Comparison of ENCODE assay signal across 18 cellular contexts in the genomic region with DNA sequence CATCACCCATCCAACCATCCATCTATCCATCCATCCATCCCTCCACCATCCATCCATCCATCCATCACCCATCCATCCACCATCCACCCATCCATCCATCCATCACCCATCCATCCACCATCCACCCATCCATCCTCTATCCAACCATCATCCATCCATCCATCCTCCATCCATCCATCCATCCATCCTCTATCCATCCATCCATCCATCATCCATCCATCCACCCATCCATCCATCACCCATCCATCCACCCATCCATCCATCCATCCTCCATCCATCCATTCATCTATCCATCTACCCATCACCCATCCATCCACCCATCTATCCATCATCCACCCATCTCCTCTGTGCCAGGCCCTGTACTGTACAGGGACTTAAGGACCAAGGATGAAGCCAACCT.
A peak's percentile ranks its signal among the peaks of the same experiment; 100 is the strongest.
DNase-seq lines count a peak whose midpoint lies in the region; ATAC-seq, FAIRE-seq and TF ChIP-seq lines count a peak whose summit lies in the region.
"Had no signal": no experiment of that assay in that cellular context is flagged by ENCODE, and none has a peak within 500 bp of the region (broad histone marks: within the 10 kb centered on the region; RNA-seq: fewer than 3 reads in every experiment).

No MANE protein-coding gene starts in this region.

- peaks cover 23% of the 10 kb centered on the region for H3K27me3 Mint-ChIP-seq in nephron (ENCODE audit: low read depth)

- H3K36me3 Mint-ChIP-seq in nephron (ENCODE audit: low read depth) = no peaks in the 10 kb centered on the region
- H3K36me3 Mint-ChIP-seq: CD4-positive, alpha-beta memory T cell had no signal

- no peaks in the 10 kb centered on the region; a peak in 1 of 5 replicates for H3K4me1 ChIP-seq in K562 (replicated peaks in 1 of 2; ENCODE audit: control insufficient read depth in 2 of 2, insufficient read depth in 2 of 2, low read length in 2 of 2)

- peak overlapping the region in 2 of 3 experiments; percentile 76 to 81 for H3K27ac Mint-ChIP-seq in nephron
- H3K27ac Mint-ChIP-seq: CD4-positive, alpha-beta memory T cell; H9; HFFc6 had no signal

- ATAC-seq in K562 (no peak), HG03520 (IDR thresholded peaks at IDR 0.05; ENCODE audit: unreplicated experiment) (no peak)
- ATAC-seq: HCT116 had no signal

- POLR2A ChIA-PET in K562 (lab: Yijun Ruan, JAX) = interaction anchor here (0.5 kb wide), 1 partner anchor 584 kb away, joined by 3 read pairs; no protein-coding TSS in a partner anchor

- FAIRE-seq in HTR-8/SVneo (lab: Jason Lieb, UNC) = peak; percentile 92
- no peak for FAIRE-seq in K562 (lab: Jason Lieb, UNC)
- FAIRE-seq: G401.6, GM12892, GM19239 had no signal

- peaks cover 5 to 52% of the 10 kb centered on the region in 2 experiments; a peak in 4 of 5 replicates for H3K27me3 ChIP-seq in K562 (ENCODE audit: control insufficient read depth in 2 of 2, insufficient read depth in 2 of 2, low read length in 2 of 2)

- H3K4me1 Mint-ChIP-seq in nephron = peaks cover 46% of the 10 kb centered on the region
- H3K4me1 Mint-ChIP-seq: CD4-positive, alpha-beta memory T cell; H9 had no signal

- intact Hi-C loops in K562 (cut with micrococcal nuclease) = no loop called here

- H3K4me3 ChIP-seq in K562 = no peak overlapping the region
- H3K4me3 ChIP-seq: GM23248 had no signal

- H3K27ac ChIP-seq in K562 (ENCODE audit: extremely low read depth, low read depth, low read length) = no peak overlapping the region

- H4K20me1 ChIP-seq in K562 (replicated peaks; ENCODE audit: control insufficient read depth, insufficient read depth, low read length) = no peaks in the 10 kb centered on the region

- no peaks in the 10 kb centered on the region for H3K79me2 ChIP-seq in K562 (ENCODE audit: control insufficient read depth, insufficient read depth, low read length)

- H3K9me1 ChIP-seq in K562 (ENCODE audit: control insufficient read depth, insufficient read depth, low read length) = no peaks in the 10 kb centered on the region

- no peak for TF ChIP-seq POLR2A in K562 (conservative IDR thresholded peaks at IDR 0.05)

- TF ChIP-seq CTCF in K562 (IDR thresholded peaks at IDR 0.05 in 2 of 3, conservative IDR thresholded peaks at IDR 0.05 in 1 of 3; ENCODE audit: insufficient read depth in 2 of 3, low read depth in 1 of 3, low read length in 3 of 3) (no peak), nephron (IDR thresholded peaks at IDR 0.05; ENCODE audit: unreplicated experiment in 3 of 3) (no peak)

- no peaks in the 10 kb centered on the region for H3K9me3 Mint-ChIP-seq in nephron
- H3K9me3 Mint-ChIP-seq: CD4-positive, alpha-beta memory T cell; H9; HFFc6 had no signal

- H3K4me3 Mint-ChIP-seq in nephron = no peak overlapping the region
- H3K4me3 Mint-ChIP-seq: CD4-positive, alpha-beta memory T cell; H9; HFFc6 had no signal

- H3K9ac ChIP-seq in K562 (ENCODE audit: insufficient read depth in 1 of 2, low read depth in 2 of 2, low read length in 2 of 2) = no peak overlapping the region

- H2AFZ ChIP-seq in K562 (ENCODE audit: low read depth, low read length) = no peak overlapping the region
- H2AFZ ChIP-seq: GM23248 had no signal

- BruUV-seq in K562 (replicated peaks; lab: Mats Ljungman, UMichigan) = no TSS peak

- in situ Hi-C loops in K562 (cut with MboI) = no loop called here

- no peak for TF ChIP-seq RAD21 in K562 (CRISPR knock-in tag; conservative IDR thresholded peaks at IDR 0.05 in 1 of 2, IDR thresholded peaks at IDR 0.05 in 1 of 2)

- no peaks in the 10 kb centered on the region for H3K9me3 ChIP-seq in K562 (replicated peaks; ENCODE audit: control insufficient read depth, insufficient read depth, low read depth, low read length)
- H3K9me3 ChIP-seq: Caco-2 had no signal

- no peaks in the 10 kb centered on the region for H3K36me3 ChIP-seq in K562 (ENCODE audit: control insufficient read depth, insufficient read depth, low read length)

- no peak overlapping the region for H3K4me2 ChIP-seq in K562 (ENCODE audit: insufficient read depth, low read length)

- no peak for DNase-seq in HTR-8/SVneo (ENCODE audit: insufficient read length, low spot score)
- no peak for DNase-seq in K562 (ENCODE audit: extremely low read depth in 1 of 4, low spot score in 3 of 4)
- no peak for DNase-seq in cerebellar nuclear complex (lab: John Stamatoyannopoulos, UW)
- DNase-seq in NCI-H2107 treated with DMSO at 0.1 percent for 48 hours (lab: John Stamatoyannopoulos, UW; ENCODE audit: unreplicated experiment) = no peak
- DNase-seq: C1 segment of cervical spinal cord; Caco-2; CD4-positive, alpha-beta memory T cell; DMS153; DND-41; GM23248; H9; HFFc6 had no signal

- CTCF ChIA-PET in K562 (lab: Yijun Ruan, JAX; ENCODE audit: low intra/inter-chr PET ratio) = no interaction called here

- no peak for TF ChIP-seq EP300 in K562 (IDR thresholded peaks at IDR 0.05; ENCODE audit: low read length)

TF ChIP-seq in K562, 482 proteins besides CTCF, POLR2A, EP300 and RAD21:
- TF ChIP-seq CTBP1 (IDR thresholded peaks at IDR 0.05; ENCODE audit: borderline replicate concordance) = 0 out of 2 replicates have a peak, but pooled peaks have one; percentile 25
- TF ChIP-seq, protein P1, sequence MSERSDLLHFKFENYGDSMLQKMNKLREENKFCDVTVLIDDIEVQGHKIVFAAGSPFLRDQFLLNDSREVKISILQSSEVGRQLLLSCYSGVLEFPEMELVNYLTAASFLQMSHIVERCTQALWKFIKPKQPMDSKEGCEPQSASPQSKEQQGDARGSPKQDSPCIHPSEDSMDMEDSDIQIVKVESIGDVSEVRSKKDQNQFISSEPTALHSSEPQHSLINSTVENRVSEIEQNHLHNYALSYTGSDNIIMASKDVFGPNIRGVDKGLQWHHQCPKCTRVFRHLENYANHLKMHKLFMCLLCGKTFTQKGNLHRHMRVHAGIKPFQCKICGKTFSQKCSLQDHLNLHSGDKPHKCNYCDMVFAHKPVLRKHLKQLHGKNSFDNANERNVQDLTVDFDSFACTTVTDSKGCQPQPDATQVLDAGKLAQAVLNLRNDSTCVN (CRISPR knock-in tag; IDR thresholded peaks at IDR 0.05) = 0 out of 2 replicates have a peak, but pooled peaks have one; percentile 21
- peak in 1 of 2 experiments; percentile 21; a peak in 1 of 4 replicates for TF ChIP-seq HDAC1 (IDR thresholded peaks at IDR 0.05)
- no peak for TF ChIP-seq CEBPG (CRISPR knock-in tag; IDR thresholded peaks at IDR 0.05)
- TF ChIP-seq CEBPG (tag; conservative IDR thresholded peaks at IDR 0.05 in 1 of 2, IDR thresholded peaks at IDR 0.05 in 1 of 2) = no peak
- no peak for TF ChIP-seq TAF9B (IDR thresholded peaks at IDR 0.05; ENCODE audit: partially characterized antibody)
- peak; percentile 13 to 59; a peak in 3 of 4 replicates for TF ChIP-seq KDM1A (IDR thresholded peaks at IDR 0.05)
- TF ChIP-seq YBX1 (IDR thresholded peaks at IDR 0.05) = 0 out of 2 replicates have a peak, but pooled peaks have one; percentile 25
- TF ChIP-seq, protein P2, sequence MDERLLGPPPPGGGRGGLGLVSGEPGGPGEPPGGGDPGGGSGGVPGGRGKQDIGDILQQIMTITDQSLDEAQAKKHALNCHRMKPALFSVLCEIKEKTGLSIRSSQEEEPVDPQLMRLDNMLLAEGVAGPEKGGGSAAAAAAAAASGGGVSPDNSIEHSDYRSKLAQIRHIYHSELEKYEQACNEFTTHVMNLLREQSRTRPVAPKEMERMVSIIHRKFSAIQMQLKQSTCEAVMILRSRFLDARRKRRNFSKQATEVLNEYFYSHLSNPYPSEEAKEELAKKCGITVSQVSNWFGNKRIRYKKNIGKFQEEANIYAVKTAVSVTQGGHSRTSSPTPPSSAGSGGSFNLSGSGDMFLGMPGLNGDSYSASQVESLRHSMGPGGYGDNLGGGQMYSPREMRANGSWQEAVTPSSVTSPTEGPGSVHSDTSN (CRISPR knock-in tag; IDR thresholded peaks at IDR 0.05; ENCODE audit: low read depth) = no peak
- TF ChIP-seq, protein P2 (tag; conservative IDR thresholded peaks at IDR 0.05; ENCODE audit: low read depth) = 0 out of 2 replicates have a peak, but pooled peaks have one; percentile 7
- TF ChIP-seq, protein P3, sequence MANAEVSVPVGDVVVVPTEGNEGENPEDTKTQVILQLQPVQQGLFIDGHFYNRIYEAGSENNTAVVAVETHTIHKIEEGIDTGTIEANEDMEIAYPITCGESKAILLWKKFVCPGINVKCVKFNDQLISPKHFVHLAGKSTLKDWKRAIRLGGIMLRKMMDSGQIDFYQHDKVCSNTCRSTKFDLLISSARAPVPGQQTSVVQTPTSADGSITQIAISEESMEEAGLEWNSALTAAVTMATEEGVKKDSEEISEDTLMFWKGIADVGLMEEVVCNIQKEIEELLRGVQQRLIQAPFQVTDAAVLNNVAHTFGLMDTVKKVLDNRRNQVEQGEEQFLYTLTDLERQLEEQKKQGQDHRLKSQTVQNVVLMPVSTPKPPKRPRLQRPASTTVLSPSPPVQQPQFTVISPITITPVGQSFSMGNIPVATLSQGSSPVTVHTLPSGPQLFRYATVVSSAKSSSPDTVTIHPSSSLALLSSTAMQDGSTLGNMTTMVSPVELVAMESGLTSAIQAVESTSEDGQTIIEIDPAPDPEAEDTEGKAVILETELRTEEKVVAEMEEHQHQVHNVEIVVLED (CRISPR knock-in tag; IDR thresholded peaks at IDR 0.05) = no peak
